Comparison of ENCODE assay signal across 7 cellular contexts in genomic region chr18:22685788-22686187, GRCh38.
"Had no signal": no experiment of that assay in that cellular context is flagged by ENCODE, and none has a peak within 500 bp of the region (broad histone marks: within the 10 kb centered on the region; RNA-seq: fewer than 3 reads in every experiment).

No MANE protein-coding gene starts in this region.

- H3K27ac Mint-ChIP-seq: GM23338, H9 had no signal

- H3K4me1 Mint-ChIP-seq: GM23338, H9 had no signal

- H2AFZ ChIP-seq: GM23338 had no signal

- H3K4me3 ChIP-seq: GM23338, K562 had no signal

- DNase-seq: H9, HCEC 1CT had no signal

- ATAC-seq: GM23338, K562 had no signal

- FAIRE-seq: H1, H54, HTR-8/SVneo, K562 had no signal

- H3K4me2 ChIP-seq: GM23338 had no signal

- H3K4me3 Mint-ChIP-seq: GM23338, H9 had no signal
